In genomic region chr11:44728085-44728410, GRCh38 we compare ENCODE assay signal across 8 cellular contexts. TPM values are rescaled to one million over a fixed set of nuclear protein-coding genes. Genes with fewer than 3 reads are reported as not detected.
DNase-seq lines count a peak whose midpoint lies in the region; ATAC-seq and TF ChIP-seq lines count a peak whose summit lies in the region.

No MANE protein-coding gene starts in this region.

- TF ChIP-seq CTCF in RWPE2 (IDR thresholded peaks at IDR 0.05; ENCODE audit: poor library complexity, severe bottlenecking) (peak; percentile 69), fibroblast of pulmonary artery (IDR thresholded peaks at IDR 0.05; ENCODE audit: low read length, missing control alignments) (no peak), retinal pigment epithelial cell (conservative IDR thresholded peaks at IDR 0.05; ENCODE audit: low read depth, low read length) (no peak)

- H3K27ac ChIP-seq in RWPE2 (ENCODE audit: poor library complexity, severe bottlenecking) = no peak overlapping the region

- ATAC-seq in RWPE2 (ENCODE audit: low read depth) (no peak), GM19395 (IDR thresholded peaks at IDR 0.05; ENCODE audit: unreplicated experiment) (no peak), GM18519 (IDR thresholded peaks at IDR 0.05; ENCODE audit: low FRiP score, unreplicated experiment) (no peak), GM21717 (IDR thresholded peaks at IDR 0.05; ENCODE audit: unreplicated experiment) (no peak)

- DNase-seq in Daoy (ENCODE audit: low read depth) (peak; percentile 14), RWPE2 (ENCODE audit: low spot score) (no peak), fibroblast of pulmonary artery (ENCODE audit: low read depth) (no peak), retinal pigment epithelial cell (ENCODE audit: low read depth) (no peak), putamen (ENCODE audit: low spot score) (no peak)

- H3K9me3 ChIP-seq in RWPE2 (ENCODE audit: severe bottlenecking) = no peaks in the 10 kb centered on the region

- peak overlapping the region; percentile 48 for H3K4me3 ChIP-seq in RWPE2 (ENCODE audit: severe bottlenecking)
- H3K4me3 ChIP-seq in fibroblast of pulmonary artery (replicated peaks; ENCODE audit: low read depth, low read length) = peak overlapping the region; percentile 23
- peak overlapping the region; percentile 49 for H3K4me3 ChIP-seq in retinal pigment epithelial cell (ENCODE audit: low read length)

- no peaks in the 10 kb centered on the region for H3K36me3 ChIP-seq in RWPE2 (ENCODE audit: low read depth)

- H3K27me3 ChIP-seq in RWPE2 (ENCODE audit: insufficient read depth, poor library complexity, severe bottlenecking) = no peaks in the 10 kb centered on the region

- peaks cover 5% of the 10 kb centered on the region for H3K4me1 ChIP-seq in RWPE2 (ENCODE audit: insufficient read depth, poor library complexity, severe bottlenecking)

RNA-seq across cellular contexts. Expression of gene TSPAN18, which starts 1.3 kb away (rescaled TPM):
- total RNA-seq in Daoy (2014; rRNA removed; shearing (Covaris generic)) = 0.15 and 0.57 TPM in 2 replicates
